Comparison of ENCODE assay signal across 8 cellular contexts in genomic region chr14:69346710-69347109, GRCh38. TPM values are rescaled to one million over a fixed set of nuclear protein-coding genes. Genes with fewer than 3 reads are reported as not detected.
A peak's percentile ranks its signal among the peaks of the same experiment; 100 is the strongest.
DNase-seq lines count a peak whose midpoint lies in the region; ATAC-seq and TF ChIP-seq lines count a peak whose summit lies in the region.

No MANE protein-coding gene starts in this region.

- H3K27ac Mint-ChIP-seq in activated naive CD8-positive, alpha-beta T cell treated with anti-CD3 and anti-CD28 coated beads, Interleukin-2, amount 50 U/mL, for 24 hours: no peak overlapping the region
- no peak overlapping the region for H3K27ac Mint-ChIP-seq in activated naive CD8-positive, alpha-beta T cell treated with anti-CD3 and anti-CD28 coated beads for 36 hours
- H3K27ac Mint-ChIP-seq in activated T-helper 2 cell treated with anti-CD3 and anti-CD28 coated beads, Interferon-gamma antibody, Interleukin-2, Interleukin-4, amounts not matched to agents 10 μg/mL and 5 μg/mL and 100 μg/mL, durations not matched to agents 14 hours and 24 hours and 36 hours: no peak overlapping the region

- peak; percentile 27 to 61 (median 50) for TF ChIP-seq CTCF in heart left ventricle (IDR thresholded peaks at IDR 0.05)
- TF ChIP-seq CTCF in tibial artery (IDR thresholded peaks at IDR 0.05): peak; percentile 37 to 44

- peak; percentile 29 for DNase-seq in activated naive CD8-positive, alpha-beta T cell treated with anti-CD3 and anti-CD28 coated beads, Interleukin-2, amount 50 U/mL, for 24 hours
- DNase-seq in activated naive CD8-positive, alpha-beta T cell treated with anti-CD3 and anti-CD28 coated beads for 36 hours: no peak
- DNase-seq in RPMI7951 (ENCODE audit: low read depth) (peak; percentile 8), heart left ventricle (peak in 2 of 5 donors; percentile 52 to 71), tibial artery (no peak), NCI-H2107 treated with DMSO at 0.1 percent for 48 hours (lab: John Stamatoyannopoulos, UW; ENCODE audit: unreplicated experiment) (no peak), Kasumi-1 (lab: John Stamatoyannopoulos, UW) (no peak)
- DNase-seq in activated T-helper 2 cell treated with anti-CD3 and anti-CD28 coated beads, Interferon-gamma antibody, Interleukin-2, Interleukin-4, amounts not matched to agents 10 μg/mL and 5 μg/mL and 100 μg/mL, durations not matched to agents 14 hours and 24 hours and 36 hours (ENCODE audit: low spot score): no peak

- TF ChIP-seq POLR2A in heart left ventricle (IDR thresholded peaks at IDR 0.05): no peak

- no peaks in the 10 kb centered on the region for H3K9me3 Mint-ChIP-seq in activated naive CD8-positive, alpha-beta T cell treated with anti-CD3 and anti-CD28 coated beads, Interleukin-2, amount 50 U/mL, for 24 hours
- H3K9me3 Mint-ChIP-seq in activated naive CD8-positive, alpha-beta T cell treated with anti-CD3 and anti-CD28 coated beads for 36 hours: no peaks in the 10 kb centered on the region
- H3K9me3 Mint-ChIP-seq in activated T-helper 2 cell treated with anti-CD3 and anti-CD28 coated beads, Interferon-gamma antibody, Interleukin-2, Interleukin-4, amounts not matched to agents 10 μg/mL and 5 μg/mL and 100 μg/mL, durations not matched to agents 14 hours and 24 hours and 36 hours: no peaks in the 10 kb centered on the region

- no peaks in the 10 kb centered on the region for H3K27me3 ChIP-seq in heart left ventricle
- no peaks in the 10 kb centered on the region for H3K27me3 ChIP-seq in tibial artery

- no peak overlapping the region for H3K4me3 ChIP-seq in heart left ventricle
- no peak overlapping the region for H3K4me3 ChIP-seq in tibial artery

- H3K36me3 Mint-ChIP-seq in activated naive CD8-positive, alpha-beta T cell treated with anti-CD3 and anti-CD28 coated beads, Interleukin-2, amount 50 U/mL, for 24 hours (ENCODE audit: low read depth): no peaks in the 10 kb centered on the region
- no peaks in the 10 kb centered on the region for H3K36me3 Mint-ChIP-seq in activated naive CD8-positive, alpha-beta T cell treated with anti-CD3 and anti-CD28 coated beads for 36 hours
- no peaks in the 10 kb centered on the region for H3K36me3 Mint-ChIP-seq in activated T-helper 2 cell treated with anti-CD3 and anti-CD28 coated beads, Interferon-gamma antibody, Interleukin-2, Interleukin-4, amounts not matched to agents 10 μg/mL and 5 μg/mL and 100 μg/mL, durations not matched to agents 14 hours and 24 hours and 36 hours (ENCODE audit: low read depth)

- H3K4me1 Mint-ChIP-seq in activated naive CD8-positive, alpha-beta T cell treated with anti-CD3 and anti-CD28 coated beads, Interleukin-2, amount 50 U/mL, for 24 hours: no peaks in the 10 kb centered on the region
- no peaks in the 10 kb centered on the region for H3K4me1 Mint-ChIP-seq in activated naive CD8-positive, alpha-beta T cell treated with anti-CD3 and anti-CD28 coated beads for 36 hours
- H3K4me1 Mint-ChIP-seq in activated T-helper 2 cell treated with anti-CD3 and anti-CD28 coated beads, Interferon-gamma antibody, Interleukin-2, Interleukin-4, amounts not matched to agents 10 μg/mL and 5 μg/mL and 100 μg/mL, durations not matched to agents 14 hours and 24 hours and 36 hours (ENCODE audit: low read depth): no peaks in the 10 kb centered on the region

- H3K36me3 ChIP-seq in heart left ventricle (peaks cover 0 to 38% (median 21%) of the 10 kb centered on the region in 9 donors), tibial artery (peaks cover 0 to 21% (median 6%) of the 10 kb centered on the region in 3 donors)

- H3K27me3 Mint-ChIP-seq in activated naive CD8-positive, alpha-beta T cell treated with anti-CD3 and anti-CD28 coated beads, Interleukin-2, amount 50 U/mL, for 24 hours: peaks cover 3% of the 10 kb centered on the region
- no peaks in the 10 kb centered on the region for H3K27me3 Mint-ChIP-seq in activated naive CD8-positive, alpha-beta T cell treated with anti-CD3 and anti-CD28 coated beads for 36 hours
- peaks cover 2% of the 10 kb centered on the region for H3K27me3 Mint-ChIP-seq in activated T-helper 2 cell treated with anti-CD3 and anti-CD28 coated beads, Interferon-gamma antibody, Interleukin-2, Interleukin-4, amounts not matched to agents 10 μg/mL and 5 μg/mL and 100 μg/mL, durations not matched to agents 14 hours and 24 hours and 36 hours (ENCODE audit: low read depth)

- H3K4me3 Mint-ChIP-seq in activated naive CD8-positive, alpha-beta T cell treated with anti-CD3 and anti-CD28 coated beads, Interleukin-2, amount 50 U/mL, for 24 hours: no peak overlapping the region
- H3K4me3 Mint-ChIP-seq in activated naive CD8-positive, alpha-beta T cell treated with anti-CD3 and anti-CD28 coated beads for 36 hours: no peak overlapping the region
- H3K4me3 Mint-ChIP-seq in activated T-helper 2 cell treated with anti-CD3 and anti-CD28 coated beads, Interferon-gamma antibody, Interleukin-2, Interleukin-4, amounts not matched to agents 10 μg/mL and 5 μg/mL and 100 μg/mL, durations not matched to agents 14 hours and 24 hours and 36 hours (ENCODE audit: low read depth): no peak overlapping the region

- no peak for ATAC-seq in activated naive CD8-positive, alpha-beta T cell treated with anti-CD3 and anti-CD28 coated beads, Interleukin-2, amount 50 U/mL, for 24 hours
- ATAC-seq in heart left ventricle: peak in 2 of 4 donors; percentile 14 to 32

- H3K27ac ChIP-seq in heart left ventricle (no peak overlapping the region), tibial artery (no peak overlapping the region)

- H3K9me3 ChIP-seq in heart left ventricle (no peaks in the 10 kb centered on the region), tibial artery (no peaks in the 10 kb centered on the region)

- intact Hi-C loops in heart left ventricle (cut with DNase I): loop anchor here in 5 of 10 donors (5.0 to 10.0 kb wide), 4 partner anchors 82 to 104 kb away; partner anchors contain the start of gene GALNT16 (in 3 of the 5)
- intact Hi-C loops in tibial artery (cut with DNase I; ENCODE audit: low total_unique reads): no loop called here
- intact Hi-C loops in activated T-helper 2 cell treated with anti-CD3 and anti-CD28 coated beads, Interferon-gamma antibody, Interleukin-2, Interleukin-4, amounts not matched to agents 10 μg/mL and 5 μg/mL and 100 μg/mL, durations not matched to agents 14 hours and 24 hours and 36 hours (cut with micrococcal nuclease): no loop called here

- H3K4me1 ChIP-seq in heart left ventricle (peaks cover 0 to 9% (median 5%) of the 10 kb centered on the region in 12 donors), tibial artery (peaks cover 0 to 4% (median 0%) of the 10 kb centered on the region in 4 donors)

- 25 to 35% (median 30%) methylated on average over 8 to 9 of the region's 9 CpGs for WGBS in heart left ventricle, 4 donors

RNA-seq across cellular contexts. Expression of gene ERH, which starts 51.4 kb away (rescaled TPM):
- 100 to 1,000 TPM; 392 to 403 TPM for total RNA-seq in activated naive CD8-positive, alpha-beta T cell treated with anti-CD3 and anti-CD28 coated beads for 36 hours
- total RNA-seq in RPMI7951 (2014; rRNA removed; shearing (Covaris generic)): 125 and 126 TPM in 2 replicates
- 100 to 1,000 TPM in 7 of 9 donors, 10 to 100 TPM in 2; 44.3 to 147 (median 128) TPM for total RNA-seq in heart left ventricle
- polyA plus RNA-seq in heart left ventricle: 100 to 1,000 TPM; 111 to 143 TPM
- 390 and 410 TPM in 2 replicates for total RNA-seq in activated T-helper 2 cell treated with anti-CD3 and anti-CD28 coated beads, Interferon-gamma antibody, Interleukin-2, Interleukin-4, amounts not matched to agents 10 μg/mL and 5 μg/mL and 100 μg/mL, durations not matched to agents 14 hours and 24 hours and 36 hours

RNA-seq across cellular contexts. Expression of gene SLC39A9, which starts 51.8 kb away (rescaled TPM):
- 10 to 100 TPM; 47.9 to 48.2 TPM for total RNA-seq in activated naive CD8-positive, alpha-beta T cell treated with anti-CD3 and anti-CD28 coated beads for 36 hours
- 80.9 and 88.7 TPM in 2 replicates for total RNA-seq in RPMI7951 (2014; rRNA removed; shearing (Covaris generic))
- total RNA-seq in heart left ventricle: 10 to 100 TPM; 16.9 to 37.5 (median 25.5) TPM
- polyA plus RNA-seq in heart left ventricle: 10 to 100 TPM in 1 of 2 donors, 1 to 10 TPM in 1; 7.2 to 26.9 TPM
- 43.7 and 46.7 TPM in 2 replicates for total RNA-seq in activated T-helper 2 cell treated with anti-CD3 and anti-CD28 coated beads, Interferon-gamma antibody, Interleukin-2, Interleukin-4, amounts not matched to agents 10 μg/mL and 5 μg/mL and 100 μg/mL, durations not matched to agents 14 hours and 24 hours and 36 hours

Comparison
In these comparisons a context has a peak if more than half of its experiments do, and no peak if none do; other contexts are left out.
1. DNase-seq: peak in activated naive CD8-positive, alpha-beta T cell treated with anti-CD3 and anti-CD28 coated beads, Interleukin-2, amount 50 U/mL, for 24 hours (single experiment) and RPMI7951 (single experiment); none in activated naive CD8-positive, alpha-beta T cell treated with anti-CD3 and anti-CD28 coated beads for 36 hours (single experiment), tibial artery (0 of 2), NCI-H2107 treated with DMSO at 0.1 percent for 48 hours (single experiment), activated T-helper 2 cell treated with anti-CD3 and anti-CD28 coated beads, Interferon-gamma antibody, Interleukin-2, Interleukin-4, amounts not matched to agents 10 μg/mL and 5 μg/mL and 100 μg/mL, durations not matched to agents 14 hours and 24 hours and 36 hours (single experiment) and Kasumi-1 (0 of 2).